29 cellular contexts compared by ENCODE assay signal in genomic region chr10:34704526-34705184, GRCh38.
A peak's percentile ranks its signal among the peaks of the same experiment; 100 is the strongest.
DNase-seq lines count a peak whose midpoint lies in the region; TF ChIP-seq lines count a peak whose summit lies in the region.
"Had no signal": no experiment of that assay in that cellular context is flagged by ENCODE, and none has a peak within 500 bp of the region (broad histone marks: within the 10 kb centered on the region; RNA-seq: fewer than 3 reads in every experiment).

No MANE protein-coding gene starts in this region.

- no TSS peak for BruUV-seq in Calu3 (replicated peaks; lab: Mats Ljungman, UMichigan)

- no peaks in the 10 kb centered on the region for H3K36me3 Mint-ChIP-seq in Calu3 (ENCODE audit: insufficient read depth, unreplicated experiment)
- H3K36me3 Mint-ChIP-seq in type B pancreatic cell, result no peaks in the 10 kb centered on the region
- H3K36me3 Mint-ChIP-seq: CD4-positive, alpha-beta memory T cell; memory B cell had no signal

- H3K27ac Mint-ChIP-seq in Calu3 (ENCODE audit: unreplicated experiment) (peak overlapping the region; percentile 39), type B pancreatic cell (peak overlapping the region; percentile 77)
- H3K27ac Mint-ChIP-seq: activated CD4-positive, alpha-beta memory T cell treated with anti-CD3 and anti-CD28 coated beads, Interleukin-2, amount 10 ng/mL, durations not matched to agents 7 days and 5 days; activated T-helper 1 cell treated with anti-CD3 and anti-CD28 coated beads, Interleukin-12 subunit alpha, Interleukin-12 subunit beta, Interleukin-2, Interleukin-4 antibody, amounts not matched to agents 30 ng/mL and 10 ng/mL and 1 ng/mL, durations not matched to agents 14 hours and 24 hours and 36 hours; CD4-positive, alpha-beta memory T cell; dendritic cell treated with granulocyte-macrophage colony-stimulating factor and Interleukin-4, amounts not matched to agents 40 ng/mL and 50 ng/mL, for 4 days; memory B cell; T-helper 17 cell had no signal

- H3K9me3 Mint-ChIP-seq in Calu3 (ENCODE audit: low read depth, unreplicated experiment) (no peaks in the 10 kb centered on the region), type B pancreatic cell (no peaks in the 10 kb centered on the region)
- H3K9me3 Mint-ChIP-seq: activated CD4-positive, alpha-beta memory T cell treated with anti-CD3 and anti-CD28 coated beads, Interleukin-2, amount 10 ng/mL, durations not matched to agents 7 days and 5 days; activated T-helper 1 cell treated with anti-CD3 and anti-CD28 coated beads, Interleukin-12 subunit alpha, Interleukin-12 subunit beta, Interleukin-2, Interleukin-4 antibody, amounts not matched to agents 30 ng/mL and 10 ng/mL and 1 ng/mL, durations not matched to agents 14 hours and 24 hours and 36 hours; CD4-positive, alpha-beta memory T cell; central memory CD8-positive, alpha-beta T cell; dendritic cell treated with granulocyte-macrophage colony-stimulating factor and Interleukin-4, amounts not matched to agents 40 ng/mL and 50 ng/mL, for 4 days; memory B cell had no signal

- H3K27ac ChIP-seq in mesodermal cell (ENCODE audit: low read depth, low read length, severe bottlenecking), result peak overlapping the region; percentile 17
- H3K27ac ChIP-seq: PC-9 had no signal

- DNase-seq in Calu3, result no peak
- DNase-seq in type B pancreatic cell (ENCODE audit: extremely low spot score, unreplicated experiment), result no peak
- no peak for DNase-seq in NCI-H1105 (lab: John Stamatoyannopoulos, UW)
- no peak for DNase-seq in CD1c-positive myeloid dendritic cell (ENCODE audit: extremely low spot score)
- no peak for DNase-seq in NCI-H1048 (lab: John Stamatoyannopoulos, UW)
- DNase-seq in midbrain (lab: John Stamatoyannopoulos, UW), result no peak
- DNase-seq: activated CD4-positive, alpha-beta memory T cell treated with anti-CD3 and anti-CD28 coated beads, Interleukin-2, amount 10 ng/mL, durations not matched to agents 7 days and 5 days; activated CD8-positive, alpha-beta memory T cell treated with anti-CD3 and anti-CD28 coated beads, Interleukin-2, amount 50 U/mL, for 4 hours; activated naive CD4-positive, alpha-beta T cell treated with Interleukin-2 at 50 U/mL for 16 hours; AML-193; CD4-positive, alpha-beta memory T cell; gastrocnemius medialis; hippocampal formation; KBM-7; left cardiac atrium; MG63; NCI-H1436; NCI-H2081; NCI-H226; NCI-H69; PC-9; stimulated activated CD4-positive, alpha-beta T cell treated with anti-CD3 and anti-CD28 coated beads, Interleukin-4, amount 100 ng/mL, for 1 hour; T-helper 17 cell had no signal

- H3K4me1 Mint-ChIP-seq in Calu3 (ENCODE audit: low read depth, unreplicated experiment) (peaks cover 66% of the 10 kb centered on the region), type B pancreatic cell (ENCODE audit: unreplicated experiment) (peaks cover 55% of the 10 kb centered on the region)
- H3K4me1 Mint-ChIP-seq: memory B cell had no signal

- H3K9me3 ChIP-seq in endocrine pancreas (ENCODE audit: control insufficient read depth, low read length) (no peaks in the 10 kb centered on the region), mesodermal cell (ENCODE audit: control insufficient read depth, low read length) (no peaks in the 10 kb centered on the region)
- H3K9me3 ChIP-seq: gastrocnemius medialis, MG63 had no signal

- TF ChIP-seq CTCF in Calu3 (IDR thresholded peaks at IDR 0.05; ENCODE audit: unreplicated experiment) (no peak), type B pancreatic cell (conservative IDR thresholded peaks at IDR 0.05) (no peak)

- no peak overlapping the region for H3K9ac ChIP-seq in endocrine pancreas (ENCODE audit: control insufficient read depth, insufficient read depth, low read length)

- CTCF ChIA-PET in Calu3 (lab: Charles Lee), result no interaction called here

- peaks cover 5% of the 10 kb centered on the region for H3K4me1 ChIP-seq in endocrine pancreas (ENCODE audit: control insufficient read depth, insufficient read depth, low read length)
- peaks cover 52% of the 10 kb centered on the region for H3K4me1 ChIP-seq in mesodermal cell (ENCODE audit: control insufficient read depth, insufficient read depth, low read length, poor library complexity, severe bottlenecking)

- H3K4me3 ChIP-seq in endocrine pancreas (ENCODE audit: control insufficient read depth, insufficient read depth, low read length) (peak overlapping the region; percentile 2), mesodermal cell (ENCODE audit: extremely low read depth, insufficient read depth, low read length, poor library complexity, severe bottlenecking) (no peak overlapping the region)
- H3K4me3 ChIP-seq: gastrocnemius medialis, MG63, PC-9 had no signal

- no peak overlapping the region for H3K4me3 Mint-ChIP-seq in Calu3 (ENCODE audit: low read depth, unreplicated experiment)
- H3K4me3 Mint-ChIP-seq in type B pancreatic cell, result no peak overlapping the region
- H3K4me3 Mint-ChIP-seq: activated CD4-positive, alpha-beta memory T cell treated with anti-CD3 and anti-CD28 coated beads, Interleukin-2, amount 10 ng/mL, durations not matched to agents 7 days and 5 days; activated T-helper 1 cell treated with anti-CD3 and anti-CD28 coated beads, Interleukin-12 subunit alpha, Interleukin-12 subunit beta, Interleukin-2, Interleukin-4 antibody, amounts not matched to agents 30 ng/mL and 10 ng/mL and 1 ng/mL, durations not matched to agents 14 hours and 24 hours and 36 hours; CD4-positive, alpha-beta memory T cell; central memory CD8-positive, alpha-beta T cell; dendritic cell treated with granulocyte-macrophage colony-stimulating factor and Interleukin-4, amounts not matched to agents 40 ng/mL and 50 ng/mL, for 4 days; memory B cell; T-helper 17 cell had no signal

- H3K27me3 Mint-ChIP-seq in Calu3 (ENCODE audit: unreplicated experiment), result no peaks in the 10 kb centered on the region
- H3K27me3 Mint-ChIP-seq in type B pancreatic cell, result no peaks in the 10 kb centered on the region

- WGBS in mesodermal cell (ENCODE audit: insufficient coverage in 2 of 2), 2 experiments, result no CpG with 5 or more reads among the region's 2 CpGs

- intact Hi-C loops in Calu3 (cut with micrococcal nuclease; ENCODE audit: unreplicated experiment), result loop anchor here (1.0 kb wide), 1 partner anchor 20 kb away; no protein-coding TSS in a partner anchor

- no peaks in the 10 kb centered on the region for H3K36me3 ChIP-seq in endocrine pancreas (ENCODE audit: control insufficient read depth, insufficient read depth, low read length)
- H3K36me3 ChIP-seq in mesodermal cell (ENCODE audit: control insufficient read depth, insufficient read depth, low read length), result no peaks in the 10 kb centered on the region
- H3K36me3 ChIP-seq: gastrocnemius medialis, MG63 had no signal

- no peaks in the 10 kb centered on the region for H3K27me3 ChIP-seq in endocrine pancreas (ENCODE audit: control insufficient read depth, insufficient read depth, low read length)
- H3K27me3 ChIP-seq: gastrocnemius medialis, MG63 had no signal
